ENCODE assay signal across 29 cellular contexts in genomic region chr10:30990971-30991646, GRCh38. TPM values are rescaled to one million over a fixed set of nuclear protein-coding genes. Genes with fewer than 3 reads are reported as not detected.
A peak's percentile ranks its signal among the peaks of the same experiment; 100 is the strongest.
DNase-seq lines count a peak whose midpoint lies in the region; ATAC-seq and TF ChIP-seq lines count a peak whose summit lies in the region.
"Had no signal": no experiment of that assay in that cellular context is flagged by ENCODE, and none has a peak within 500 bp of the region (broad histone marks: within the 10 kb centered on the region; RNA-seq: fewer than 3 reads in every experiment).

No MANE protein-coding gene starts in this region.

- no peak for DNase-seq in heart right ventricle
- DNase-seq in cardiac septum (ENCODE audit: low spot score) = no peak
- no peak for DNase-seq in adipocyte (ENCODE audit: low read depth)
- no peak for DNase-seq in mucosa of descending colon
- DNase-seq in upper lobe of right lung = no peak
- DNase-seq in retina = no peak
- no peak for DNase-seq in NCI-H2107 treated with DMSO at 0.1 percent for 48 hours (lab: John Stamatoyannopoulos, UW; ENCODE audit: unreplicated experiment)
- no peak for DNase-seq in OCI-M1 (lab: John Stamatoyannopoulos, UW)
- DNase-seq: activated CD4-positive, alpha-beta T cell treated with anti-CD3 and anti-CD28 coated beads for 36 hours; activated CD8-positive, alpha-beta memory T cell treated with anti-CD3 and anti-CD28 coated beads for 24 hours; activated effector memory CD4-positive, alpha-beta T cell treated with anti-CD3 and anti-CD28 coated beads, Interleukin-2, amount 50 U/mL, for 16 hours; activated T-cell treated with anti-CD3 and anti-CD28 coated beads for 4 hours; caudate nucleus; CD8-positive, alpha-beta memory T cell; cortex of kidney; DMS 273 treated with DMSO at 0.1 percent for 48 hours; effector memory CD8-positive, alpha-beta T cell; KBM-7; natural killer cell; NCI-H1436; NCI-H2081 treated with DMSO at 0.1 percent for 48 hours; NCI-H345; NCI-H69; SIG-M5; stimulated activated naive CD4-positive, alpha-beta T cell treated with Interleukin-2 at 50 U/mL for 16 hours; T-helper 9 cell had no signal

- H3K36me3 ChIP-seq in heart right ventricle (peaks cover 0 to 12% (median 0%) of the 10 kb centered on the region in 9 donors), adipocyte (ENCODE audit: control insufficient read depth, insufficient read depth, low read length, severe bottlenecking) (peaks cover 7% of the 10 kb centered on the region), mucosa of descending colon (ENCODE audit: low read depth) (no peaks in the 10 kb centered on the region), upper lobe of right lung (no peaks in the 10 kb centered on the region)
- H3K36me3 ChIP-seq: vagina had no signal

- peak overlapping the region; percentile 50 for H3K9ac ChIP-seq in adipocyte (ENCODE audit: low read length)

- H3K27ac ChIP-seq in heart right ventricle = peak overlapping the region in 6 of 10 donors; percentile 10 to 81 (median 42)
- peak overlapping the region; percentile 5 for H3K27ac ChIP-seq in upper lobe of right lung
- H3K27ac ChIP-seq: vagina, VCaP had no signal

- no peaks in the 10 kb centered on the region for H3K27me3 ChIP-seq in heart right ventricle
- no peaks in the 10 kb centered on the region for H3K27me3 ChIP-seq in adipocyte (replicated peaks; ENCODE audit: control insufficient read depth, insufficient read depth, low read length)
- no peaks in the 10 kb centered on the region for H3K27me3 ChIP-seq in upper lobe of right lung
- H3K27me3 ChIP-seq: vagina had no signal

- peak in 3 of 8 donors; percentile 7 to 45 (median 26) for ATAC-seq in heart right ventricle
- ATAC-seq in mucosa of descending colon = peak; percentile 38
- peak; percentile 9 for ATAC-seq in upper lobe of right lung
- ATAC-seq: activated CD4-positive, alpha-beta T cell treated with anti-CD3 and anti-CD28 coated beads for 36 hours; effector memory CD8-positive, alpha-beta T cell; natural killer cell had no signal

- TF ChIP-seq CTCF in heart right ventricle (IDR thresholded peaks at IDR 0.05) = no peak
- no peak for TF ChIP-seq CTCF in mucosa of descending colon (IDR thresholded peaks at IDR 0.05)
- no peak for TF ChIP-seq CTCF in upper lobe of right lung (IDR thresholded peaks at IDR 0.05)

- H3K4me1 ChIP-seq in heart right ventricle = peaks cover 0 to 62% (median 51%) of the 10 kb centered on the region in 9 donors
- H3K4me1 ChIP-seq in adipocyte (ENCODE audit: control insufficient read depth, insufficient read depth, low read length) = peaks cover 55% of the 10 kb centered on the region
- H3K4me1 ChIP-seq in mucosa of descending colon (ENCODE audit: low read depth) = no peaks in the 10 kb centered on the region
- H3K4me1 ChIP-seq in upper lobe of right lung = peaks cover 33% of the 10 kb centered on the region

- H3K4me3 ChIP-seq in heart right ventricle = no peak overlapping the region
- H3K4me3 ChIP-seq in adipocyte (ENCODE audit: low read length) = peak overlapping the region; percentile 36
- no peak overlapping the region for H3K4me3 ChIP-seq in mucosa of descending colon
- no peak overlapping the region for H3K4me3 ChIP-seq in upper lobe of right lung
- H3K4me3 ChIP-seq: skin epidermis, vagina had no signal

- peaks cover 0 to 15% (median 9%) of the 10 kb centered on the region in 11 donors for H3K9me3 ChIP-seq in heart right ventricle
- H3K9me3 ChIP-seq in adipocyte (ENCODE audit: control insufficient read depth, low read length) = peaks cover 19% of the 10 kb centered on the region
- H3K9me3 ChIP-seq in mucosa of descending colon = peaks cover 7% of the 10 kb centered on the region
- H3K9me3 ChIP-seq in upper lobe of right lung = no peaks in the 10 kb centered on the region
- H3K9me3 ChIP-seq: vagina had no signal

- intact Hi-C loops in heart right ventricle (cut with DNase I) = no loop called here
- intact Hi-C loops in cardiac septum (cut with DNase I) = no loop called here
- intact Hi-C loops in mucosa of descending colon (cut with DNase I, micrococcal nuclease) = no loop called here
- intact Hi-C loops in upper lobe of right lung (cut with DNase I) = no loop called here

- 95 to 99% methylated on average over 2 of the region's 2 CpGs for WGBS in heart right ventricle, 2 donors

RNA-seq across cellular contexts. Expression of gene ZNF438, which starts 40.6 kb away (rescaled TPM):
- total RNA-seq in heart right ventricle (10 to 100 TPM in 8 of 10 donors, 1 to 10 TPM in 2; 9.3 to 16.1 (median 12.4) TPM), cardiac septum (12.5 TPM), mucosa of descending colon (10 to 100 TPM in 1 of 3 donors, 1 to 10 TPM in 2; 4.7 to 12.3 (median 5.0) TPM), upper lobe of right lung (14.4 TPM)
- 10 to 100 TPM in 1 of 2 donors, 1 to 10 TPM in 1; 7.8 to 21.1 TPM for polyA plus RNA-seq in heart right ventricle
